ENCODE assay signal across 9 cellular contexts in genomic region chr2:108084311-108084710, GRCh38.
"Had no signal": no experiment of that assay in that cellular context is flagged by ENCODE, and none has a peak within 500 bp of the region (broad histone marks: within the 10 kb centered on the region; RNA-seq: fewer than 3 reads in every experiment).

No MANE protein-coding gene starts in this region.

- H3K27ac ChIP-seq: GM23248 had no signal

- H2AFZ ChIP-seq: GM23248, GM23338 had no signal

- H3K4me3 ChIP-seq: GM23248, GM23338, HAP-1 had no signal

- H3K9me3 ChIP-seq: HAP-1 had no signal

- DNase-seq: GM23248, GOT3, H7, H9, HCEC 1CT, HFFc6 had no signal

- ATAC-seq: GM23338, HCT116 had no signal

- H3K36me3 ChIP-seq: HAP-1 had no signal

- H3K4me2 ChIP-seq: GM23338 had no signal

- H3K9ac ChIP-seq: GM23248 had no signal

- H3K4me1 ChIP-seq: HAP-1 had no signal
